ENCODE assay signal across 1 cellular context in the genomic region with DNA sequence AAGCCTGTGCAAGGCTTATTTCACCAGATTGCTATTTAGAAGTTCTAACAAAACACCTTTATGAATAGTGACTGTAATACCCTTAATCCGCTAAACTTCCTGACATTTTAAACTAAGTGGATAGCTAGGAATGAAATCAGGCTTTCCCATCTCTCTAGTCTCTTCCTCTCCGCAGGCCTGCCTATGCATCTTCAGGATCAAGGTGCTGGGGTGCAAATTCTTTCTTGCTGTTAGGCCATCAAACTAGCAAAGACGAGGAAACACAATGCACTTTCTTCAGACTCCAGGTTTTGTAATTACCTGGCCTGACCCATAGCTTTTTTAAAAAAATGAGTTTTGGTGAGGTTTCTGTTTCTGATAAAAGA.
TF ChIP-seq lines count a peak whose summit lies in the region.

No MANE protein-coding gene starts in this region.

TF ChIP-seq in HepG2, 621 proteins besides CTCF, POLR2A, EP300 and RAD21 (continued from another document):
- TF ChIP-seq ZBTB2 (CRISPR knock-in tag; IDR thresholded peaks at IDR 0.05; ENCODE audit: low read depth), result no peak
- no peak for TF ChIP-seq HOXA7 (CRISPR knock-in tag; IDR thresholded peaks at IDR 0.05)
- TF ChIP-seq ZNF569 (CRISPR knock-in tag; IDR thresholded peaks at IDR 0.05; ENCODE audit: borderline replicate concordance), result no peak
- no peak for TF ChIP-seq ZNF776 (CRISPR knock-in tag; IDR thresholded peaks at IDR 0.05)
- no peak for TF ChIP-seq ZNF207 (IDR thresholded peaks at IDR 0.05; ENCODE audit: borderline replicate concordance)
- no peak for TF ChIP-seq ZNF124 (CRISPR knock-in tag; IDR thresholded peaks at IDR 0.05)
- TF ChIP-seq ZNF790 (CRISPR knock-in tag; IDR thresholded peaks at IDR 0.05; ENCODE audit: borderline replicate concordance), result no peak
- TF ChIP-seq, protein P1, sequence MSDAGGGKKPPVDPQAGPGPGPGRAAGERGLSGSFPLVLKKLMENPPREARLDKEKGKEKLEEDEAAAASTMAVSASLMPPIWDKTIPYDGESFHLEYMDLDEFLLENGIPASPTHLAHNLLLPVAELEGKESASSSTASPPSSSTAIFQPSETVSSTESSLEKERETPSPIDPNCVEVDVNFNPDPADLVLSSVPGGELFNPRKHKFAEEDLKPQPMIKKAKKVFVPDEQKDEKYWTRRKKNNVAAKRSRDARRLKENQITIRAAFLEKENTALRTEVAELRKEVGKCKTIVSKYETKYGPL (CRISPR knock-in tag; IDR thresholded peaks at IDR 0.05), result no peak
- TF ChIP-seq DRAP1 (CRISPR knock-in tag; IDR thresholded peaks at IDR 0.05), result no peak
